ENCODE assay signal across 8 cellular contexts in the genomic region with DNA sequence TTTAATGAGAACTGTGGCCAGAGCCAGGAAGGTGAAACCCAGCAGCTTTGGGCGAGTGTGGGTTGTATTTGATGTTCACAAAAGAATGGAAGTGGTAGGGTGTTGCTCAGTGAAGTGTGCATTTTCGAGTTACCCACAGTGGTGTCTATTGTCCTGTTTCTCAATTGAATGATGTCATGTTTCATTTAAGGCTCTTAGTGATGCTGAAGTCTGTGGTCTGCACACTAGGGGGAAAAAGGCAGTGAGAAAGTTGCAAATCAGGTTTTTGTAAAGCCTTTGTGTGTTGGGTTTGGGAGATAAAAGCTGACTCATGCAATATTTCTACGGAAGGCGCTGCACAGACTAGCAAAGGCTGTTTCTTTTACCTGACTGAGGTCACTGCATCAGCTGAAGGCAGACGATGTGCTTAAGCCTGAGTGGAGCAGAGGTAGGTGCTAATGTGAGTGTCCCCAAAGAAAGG.
DNase-seq lines count a peak whose midpoint lies in the region; ATAC-seq, FAIRE-seq and TF ChIP-seq lines count a peak whose summit lies in the region.

No MANE protein-coding gene starts in this region.

- H3K27me3 Mint-ChIP-seq in activated CD4-positive, alpha-beta memory T cell treated with anti-CD3 and anti-CD28 coated beads for 36 hours, result peaks cover 10% of the 10 kb centered on the region
- peaks cover 25% of the 10 kb centered on the region for H3K27me3 Mint-ChIP-seq in activated CD4-positive, alpha-beta memory T cell treated with anti-CD3 and anti-CD28 coated beads, Interleukin-2, amount 10 ng/mL, durations not matched to agents 7 days and 5 days
- H3K27me3 Mint-ChIP-seq in central memory CD8-positive, alpha-beta T cell, result no peaks in the 10 kb centered on the region

- no peaks in the 10 kb centered on the region for H3K9me3 ChIP-seq in pancreas
- no peaks in the 10 kb centered on the region for H3K9me3 ChIP-seq in BE2C

- CTCF ChIA-PET in activated CD4-positive, alpha-beta memory T cell treated with anti-CD3 and anti-CD28 coated beads for 36 hours (lab: Charles Lee), result no interaction called here
- CTCF ChIA-PET in activated CD4-positive, alpha-beta memory T cell treated with anti-CD3 and anti-CD28 coated beads, Interleukin-2, amount 10 ng/mL, durations not matched to agents 7 days and 5 days (lab: Charles Lee), result no interaction called here

- H3K27ac Mint-ChIP-seq in activated CD4-positive, alpha-beta memory T cell treated with anti-CD3 and anti-CD28 coated beads for 36 hours, result no peak overlapping the region
- H3K27ac Mint-ChIP-seq in activated CD4-positive, alpha-beta memory T cell treated with anti-CD3 and anti-CD28 coated beads, Interleukin-2, amount 10 ng/mL, durations not matched to agents 7 days and 5 days, result no peak overlapping the region
- no peak overlapping the region for H3K27ac Mint-ChIP-seq in central memory CD8-positive, alpha-beta T cell (ENCODE audit: low read depth)

- no peak overlapping the region for H3K4me3 Mint-ChIP-seq in activated CD4-positive, alpha-beta memory T cell treated with anti-CD3 and anti-CD28 coated beads for 36 hours
- H3K4me3 Mint-ChIP-seq in activated CD4-positive, alpha-beta memory T cell treated with anti-CD3 and anti-CD28 coated beads, Interleukin-2, amount 10 ng/mL, durations not matched to agents 7 days and 5 days, result no peak overlapping the region
- no peak overlapping the region for H3K4me3 Mint-ChIP-seq in central memory CD8-positive, alpha-beta T cell

- ATAC-seq in HG02759 (IDR thresholded peaks at IDR 0.05; ENCODE audit: unreplicated experiment) (peak; percentile 98), pancreas (peak in 3 of 4 donors; percentile 56 to 67 (median 59))
- peak; percentile 46 for ATAC-seq in central memory CD8-positive, alpha-beta T cell (replicated peaks; ENCODE audit: extremely low read depth, poor library complexity, severe bottlenecking)

- H3K27me3 ChIP-seq in pancreas (no peaks in the 10 kb centered on the region), BE2C (peaks cover 16% of the 10 kb centered on the region)

- H3K4me1 Mint-ChIP-seq in activated CD4-positive, alpha-beta memory T cell treated with anti-CD3 and anti-CD28 coated beads for 36 hours (ENCODE audit: low read depth), result peaks cover 12% of the 10 kb centered on the region
- H3K4me1 Mint-ChIP-seq in activated CD4-positive, alpha-beta memory T cell treated with anti-CD3 and anti-CD28 coated beads, Interleukin-2, amount 10 ng/mL, durations not matched to agents 7 days and 5 days, result peaks cover 12% of the 10 kb centered on the region
- H3K4me1 Mint-ChIP-seq in central memory CD8-positive, alpha-beta T cell, result peaks cover 31% of the 10 kb centered on the region

- peaks cover 0 to 6% (median 0%) of the 10 kb centered on the region in 3 donors for H3K4me1 ChIP-seq in pancreas
- H3K4me1 ChIP-seq in BE2C, result no peaks in the 10 kb centered on the region

- no peak for FAIRE-seq in pancreas (lab: Jason Lieb, UNC)

- intact Hi-C loops in activated CD4-positive, alpha-beta memory T cell treated with anti-CD3 and anti-CD28 coated beads for 36 hours (cut with micrococcal nuclease), result no loop called here
- intact Hi-C loops in pancreas (cut with DNase I), result no loop called here

- DNase-seq in activated CD4-positive, alpha-beta memory T cell treated with anti-CD3 and anti-CD28 coated beads for 36 hours, result peak; percentile 12
- no peak for DNase-seq in activated CD4-positive, alpha-beta memory T cell treated with anti-CD3 and anti-CD28 coated beads, Interleukin-2, amount 10 ng/mL, durations not matched to agents 7 days and 5 days
- DNase-seq in NCI-H1417 treated with DMSO at 0.1 percent for 48 hours (lab: John Stamatoyannopoulos, UW) (peak; percentile 62), pancreas (no peak), BE2C (no peak), LoVo (ENCODE audit: low spot score) (no peak)
- no peak for DNase-seq in central memory CD8-positive, alpha-beta T cell (ENCODE audit: low spot score in 2 of 2)

- peak overlapping the region in 1 of 4 donors; percentile 34 for H3K27ac ChIP-seq in pancreas

- H3K36me3 ChIP-seq in pancreas (no peaks in the 10 kb centered on the region), BE2C (no peaks in the 10 kb centered on the region)

- H3K4me3 ChIP-seq in pancreas (no peak overlapping the region), BE2C (ENCODE audit: low read depth, low read length) (no peak overlapping the region)

- H3K9me3 Mint-ChIP-seq in activated CD4-positive, alpha-beta memory T cell treated with anti-CD3 and anti-CD28 coated beads for 36 hours, result no peaks in the 10 kb centered on the region
- no peaks in the 10 kb centered on the region for H3K9me3 Mint-ChIP-seq in activated CD4-positive, alpha-beta memory T cell treated with anti-CD3 and anti-CD28 coated beads, Interleukin-2, amount 10 ng/mL, durations not matched to agents 7 days and 5 days
- H3K9me3 Mint-ChIP-seq in central memory CD8-positive, alpha-beta T cell, result no peaks in the 10 kb centered on the region

- no peak for TF ChIP-seq CTCF in pancreas (IDR thresholded peaks at IDR 0.05)
- TF ChIP-seq CTCF in BE2C (IDR thresholded peaks at IDR 0.05; ENCODE audit: low read depth, low read length), result no peak

- H3K36me3 Mint-ChIP-seq in activated CD4-positive, alpha-beta memory T cell treated with anti-CD3 and anti-CD28 coated beads for 36 hours, result no peaks in the 10 kb centered on the region
- H3K36me3 Mint-ChIP-seq in activated CD4-positive, alpha-beta memory T cell treated with anti-CD3 and anti-CD28 coated beads, Interleukin-2, amount 10 ng/mL, durations not matched to agents 7 days and 5 days (ENCODE audit: low read depth), result no peaks in the 10 kb centered on the region
- peaks cover 8% of the 10 kb centered on the region for H3K36me3 Mint-ChIP-seq in central memory CD8-positive, alpha-beta T cell (ENCODE audit: insufficient read depth)

- POLR2A ChIA-PET in activated CD4-positive, alpha-beta memory T cell treated with anti-CD3 and anti-CD28 coated beads for 36 hours (lab: Charles Lee), result no interaction called here
- POLR2A ChIA-PET in activated CD4-positive, alpha-beta memory T cell treated with anti-CD3 and anti-CD28 coated beads, Interleukin-2, amount 10 ng/mL, durations not matched to agents 7 days and 5 days (lab: Charles Lee), result no interaction called here

- 14 to 17% methylated on average over 5 of the region's 5 CpGs for WGBS in pancreas, 2 donors

Comparison
In these comparisons a context has a peak if more than half of its experiments do, and no peak if none do; other contexts are left out.
1. DNase-seq: peak in activated CD4-positive, alpha-beta memory T cell treated with anti-CD3 and anti-CD28 coated beads for 36 hours (single experiment) and NCI-H1417 treated with DMSO at 0.1 percent for 48 hours (single experiment); none in activated CD4-positive, alpha-beta memory T cell treated with anti-CD3 and anti-CD28 coated beads, Interleukin-2, amount 10 ng/mL, durations not matched to agents 7 days and 5 days (single experiment), central memory CD8-positive, alpha-beta T cell (0 of 2), pancreas (0 of 6), BE2C (single experiment) and LoVo (single experiment).
2. ATAC-seq: peak in every context shown above with its lines; median percentile 98 in HG02759; 59 in pancreas; 46 in central memory CD8-positive, alpha-beta T cell.